10 cellular contexts compared by ENCODE assay signal in genomic region chr5:90131734-90132133, GRCh38.
DNase-seq lines count a peak whose midpoint lies in the region; ATAC-seq and FAIRE-seq lines count a peak whose summit lies in the region.
"Had no signal": no experiment of that assay in that cellular context is flagged by ENCODE, and none has a peak within 500 bp of the region (broad histone marks: within the 10 kb centered on the region; RNA-seq: fewer than 3 reads in every experiment).

No MANE protein-coding gene starts in this region.

- no peak for DNase-seq in GM18507 (ENCODE audit: extremely low spot score, insufficient read length, low read depth)
- peak; percentile 67 for DNase-seq in medulla oblongata (ENCODE audit: extremely low spot score)
- DNase-seq in mesenchymal stem cell, result no peak
- no peak for DNase-seq in dedifferentiated amniotic fluid mesenchymal stem cell (ENCODE audit: extremely low spot score)
- DNase-seq in occipital lobe (lab: John Stamatoyannopoulos, UW), result no peak
- DNase-seq: DMS 273 treated with DMSO at 0.1 percent for 48 hours had no signal

- no peak overlapping the region for H2AK5ac ChIP-seq in mesenchymal stem cell (ENCODE audit: low read length, severe bottlenecking)

- H3K36me3 ChIP-seq in mesenchymal stem cell (ENCODE audit: control insufficient read depth in 1 of 2, insufficient read depth in 2 of 2, low read depth in 1 of 2, low read length in 2 of 2), result no peaks in the 10 kb centered on the region

- peak; percentile 89 for ATAC-seq in GM21576 (IDR thresholded peaks at IDR 0.05; ENCODE audit: unreplicated experiment)
- ATAC-seq in HG03558 (IDR thresholded peaks at IDR 0.05; ENCODE audit: extremely low read depth, unreplicated experiment), result peak; percentile 42
- no peak for ATAC-seq in GM21381 (IDR thresholded peaks at IDR 0.05; ENCODE audit: unreplicated experiment)

- H3K4ac ChIP-seq in mesenchymal stem cell (ENCODE audit: low read depth in 1 of 2, low read length in 2 of 2), result no peak overlapping the region

- H3K23ac ChIP-seq in mesenchymal stem cell (ENCODE audit: low read length in 2 of 2), result no peak overlapping the region

- H4K91ac ChIP-seq in mesenchymal stem cell (ENCODE audit: low read length), result no peak overlapping the region

- no peak overlapping the region for H3K14ac ChIP-seq in mesenchymal stem cell (ENCODE audit: low read length in 2 of 2)

- no peak overlapping the region for H2BK12ac ChIP-seq in mesenchymal stem cell (ENCODE audit: low read length in 2 of 2)

- no peak overlapping the region for H2AFZ ChIP-seq in mesenchymal stem cell (ENCODE audit: low read depth, low read length)

- H3K4me3 ChIP-seq in mesenchymal stem cell (ENCODE audit: insufficient read depth in 1 of 2, low read depth in 1 of 2, low read length in 2 of 2), result no peak overlapping the region

- H3K27me3 ChIP-seq in mesenchymal stem cell (ENCODE audit: control insufficient read depth in 1 of 2, insufficient read depth in 1 of 2, low read length in 2 of 2), result no peaks in the 10 kb centered on the region

- no peak overlapping the region for H3K4me2 ChIP-seq in mesenchymal stem cell (ENCODE audit: low read length, poor library complexity, severe bottlenecking)

- H4K8ac ChIP-seq in mesenchymal stem cell (ENCODE audit: low read length), result no peak overlapping the region

- no peak overlapping the region for H2BK5ac ChIP-seq in mesenchymal stem cell (ENCODE audit: low read depth, low read length, poor library complexity, severe bottlenecking)

- no peaks in the 10 kb centered on the region for H3K4me1 ChIP-seq in mesenchymal stem cell (ENCODE audit: control insufficient read depth, insufficient read depth, low read depth, low read length)

- H2BK15ac ChIP-seq in mesenchymal stem cell (ENCODE audit: low read depth, poor library complexity, severe bottlenecking), result no peak overlapping the region

- no peak overlapping the region for H3K27ac ChIP-seq in mesenchymal stem cell (ENCODE audit: low read length, poor library complexity, severe bottlenecking)

- H3K18ac ChIP-seq in mesenchymal stem cell (ENCODE audit: low read depth in 1 of 2, low read length in 2 of 2), result no peak overlapping the region

- no peak overlapping the region for H2BK120ac ChIP-seq in mesenchymal stem cell (ENCODE audit: low read depth, low read length)

- H3K79me1 ChIP-seq in mesenchymal stem cell (replicated peaks; ENCODE audit: low read length, poor library complexity, severe bottlenecking), result no peaks in the 10 kb centered on the region

- no peak overlapping the region for H3K9ac ChIP-seq in mesenchymal stem cell (ENCODE audit: low read length)

- no peaks in the 10 kb centered on the region for H3K9me3 ChIP-seq in mesenchymal stem cell (ENCODE audit: control insufficient read depth, low read length)

- FAIRE-seq in GM18507 (lab: Jason Lieb, UNC), result peak; percentile 55
- FAIRE-seq: bronchial epithelial cell had no signal

- 93% methylated on average over 1 of the region's 1 CpG for WGBS in mesenchymal stem cell
